ENCODE assay signal across 9 cellular contexts in genomic region chr9:133485531-133486260, GRCh38. TPM values are rescaled to one million over a fixed set of nuclear protein-coding genes. Genes with fewer than 3 reads are reported as not detected.
DNase-seq lines count a peak whose midpoint lies in the region; ATAC-seq and TF ChIP-seq lines count a peak whose summit lies in the region.
"Had no signal": no experiment of that assay in that cellular context is flagged by ENCODE, and none has a peak within 500 bp of the region (broad histone marks: within the 10 kb centered on the region; RNA-seq: fewer than 3 reads in every experiment).

No MANE protein-coding gene starts in this region.

- H3K27me3 Mint-ChIP-seq in activated T-helper 2 cell treated with anti-CD3 and anti-CD28 coated beads, Interferon-gamma antibody, Interleukin-2, Interleukin-4, amounts not matched to agents 10 μg/mL and 5 μg/mL and 100 μg/mL, durations not matched to agents 14 hours and 24 hours and 36 hours (ENCODE audit: low read depth) = peaks cover 5% of the 10 kb centered on the region
- H3K27me3 Mint-ChIP-seq in MCF 10A (ENCODE audit: insufficient read depth, unreplicated experiment) = peaks cover 10% of the 10 kb centered on the region

- no peak overlapping the region for H2BK15ac ChIP-seq in IMR-90 (ENCODE audit: low read depth, low read length)

- no peak overlapping the region for H2BK120ac ChIP-seq in IMR-90 (ENCODE audit: low read depth, low read length)

- H3K4me3 ChIP-seq in IMR-90 (ENCODE audit: insufficient read depth, low read depth, low read length) (no peak overlapping the region), psoas muscle (no peak overlapping the region)

- no peak overlapping the region for H3K18ac ChIP-seq in IMR-90 (ENCODE audit: low read depth, low read length)

- H4K5ac ChIP-seq in IMR-90 (ENCODE audit: low read depth, low read length) = no peak overlapping the region

- TF ChIP-seq POLR2A in IMR-90 (IDR thresholded peaks at IDR 0.05; ENCODE audit: low read depth, low read length) = no peak

- intact Hi-C loops in IMR-90 (cut with micrococcal nuclease) = loop anchor here (1.0 to 2.0 kb wide), 3 partner anchors 79 to 463 kb away; partner anchors contain the start of genes SURF1 and SURF2
- intact Hi-C loops in activated T-helper 2 cell treated with anti-CD3 and anti-CD28 coated beads, Interferon-gamma antibody, Interleukin-2, Interleukin-4, amounts not matched to agents 10 μg/mL and 5 μg/mL and 100 μg/mL, durations not matched to agents 14 hours and 24 hours and 36 hours (cut with micrococcal nuclease) = loop anchor here (1.0 to 5.0 kb wide), 3 partner anchors 78 to 299 kb away; partner anchors contain the start of genes SURF1 and SURF2
- intact Hi-C loops in psoas muscle (cut with DNase I) = loop anchor here (1.0 to 5.0 kb wide), 6 partner anchors 78 to 305 kb away; partner anchors contain the start of genes SURF1 (in 1 of the 2) and SURF2 (in 1 of the 2)
- intact Hi-C loops in MCF 10A (cut with micrococcal nuclease) = loop anchor here (1.0 kb wide), 3 partner anchors 78 to 463 kb away; no protein-coding TSS in a partner anchor

- H3K4me2 ChIP-seq in IMR-90 (ENCODE audit: low read depth, low read length) = no peak overlapping the region

- no peak for TF ChIP-seq CTCF in IMR-90 (conservative IDR thresholded peaks at IDR 0.05; ENCODE audit: low read depth, low read length)
- TF ChIP-seq CTCF in psoas muscle (IDR thresholded peaks at IDR 0.05) = no peak
- TF ChIP-seq CTCF in MCF 10A (IDR thresholded peaks at IDR 0.05; ENCODE audit: unreplicated experiment) = no peak

- ATAC-seq in IMR-90 (ENCODE audit: low read depth) = peak; percentile 4; the same call in 1 of the 2 replicates
- peak in 3 of 4 donors; percentile 7 to 23 (median 20) for ATAC-seq in psoas muscle
- no peak for ATAC-seq in HG02852 (IDR thresholded peaks at IDR 0.05; ENCODE audit: unreplicated experiment)

- H3K14ac ChIP-seq in IMR-90 (replicated peaks; ENCODE audit: low read depth, low read length) = no peak overlapping the region

- peak overlapping the region; percentile 66 for H2AFZ ChIP-seq in IMR-90 (replicated peaks; ENCODE audit: low read length, poor library complexity)

- DNase-seq in SKM-1 treated with dmso at 0.1 percent for 144 hours (lab: John Stamatoyannopoulos, UW; ENCODE audit: unreplicated experiment) (peak; percentile 49), SKM-1 (lab: John Stamatoyannopoulos, UW; ENCODE audit: unreplicated experiment) (no peak), IMR-90 (no peak), psoas muscle (peak in 1 of 2 donors; percentile 46), MCF 10A (ENCODE audit: unreplicated experiment) (no peak), NCI-H1417 (lab: John Stamatoyannopoulos, UW) (no peak)
- DNase-seq in activated T-helper 2 cell treated with anti-CD3 and anti-CD28 coated beads, Interferon-gamma antibody, Interleukin-2, Interleukin-4, amounts not matched to agents 10 μg/mL and 5 μg/mL and 100 μg/mL, durations not matched to agents 14 hours and 24 hours and 36 hours (ENCODE audit: low spot score) = no peak

- no peak overlapping the region for H3K56ac ChIP-seq in IMR-90 (ENCODE audit: extremely low read depth, insufficient read depth, low read length)

- dilution Hi-C loops in IMR-90 (cut with HindIII; ENCODE audit: low sequenced_read_pairs, unreplicated experiment) = no loop called here

- WGBS in IMR-90 (ENCODE audit: extremely low coverage in 2 of 2, insufficient read length in 1 of 2), 2 experiments = 69% methylated on average over 8 of the region's 25 CpGs; no CpG with 5 or more reads in 1 of the 2 experiments
- 57 to 69% (median 63%) methylated on average over 25 of the region's 25 CpGs for WGBS in psoas muscle, 3 donors

- H3K36me3 Mint-ChIP-seq in activated T-helper 2 cell treated with anti-CD3 and anti-CD28 coated beads, Interferon-gamma antibody, Interleukin-2, Interleukin-4, amounts not matched to agents 10 μg/mL and 5 μg/mL and 100 μg/mL, durations not matched to agents 14 hours and 24 hours and 36 hours (ENCODE audit: low read depth) = no peaks in the 10 kb centered on the region
- no peaks in the 10 kb centered on the region for H3K36me3 Mint-ChIP-seq in MCF 10A (ENCODE audit: insufficient read depth, unreplicated experiment)

- no peak overlapping the region for H2BK20ac ChIP-seq in IMR-90 (ENCODE audit: low read depth, low read length)

- no peak overlapping the region for H2BK5ac ChIP-seq in IMR-90 (ENCODE audit: low read depth, low read length, poor library complexity, severe bottlenecking)

- H4K8ac ChIP-seq in IMR-90 (ENCODE audit: low read depth in 2 of 2, low read length in 2 of 2) = no peak overlapping the region

- H3K27me3 ChIP-seq in IMR-90 (ENCODE audit: control insufficient read depth, insufficient read depth, low read length) (peaks cover 7% of the 10 kb centered on the region; the same call in 1 of the 2 replicates), psoas muscle (ENCODE audit: insufficient read depth in 3 of 3, low read length in 2 of 3) (peaks cover 0 to 7% (median 0%) of the 10 kb centered on the region in 3 donors)
- H3K27me3 ChIP-seq: dorsolateral prefrontal cortex had no signal

- 0 out of 2 replicates have a peak, but pooled peaks cover 5% of the 10 kb centered on the region for H4K20me1 ChIP-seq in IMR-90 (ENCODE audit: insufficient read depth, low read length)

- H3K27ac ChIP-seq in IMR-90 (ENCODE audit: insufficient read depth, low read length) (no peak overlapping the region), psoas muscle (no peak overlapping the region)

- H3K4me1 Mint-ChIP-seq in activated T-helper 2 cell treated with anti-CD3 and anti-CD28 coated beads, Interferon-gamma antibody, Interleukin-2, Interleukin-4, amounts not matched to agents 10 μg/mL and 5 μg/mL and 100 μg/mL, durations not matched to agents 14 hours and 24 hours and 36 hours (ENCODE audit: low read depth) = peaks cover 2% of the 10 kb centered on the region
- H3K4me1 Mint-ChIP-seq in MCF 10A (ENCODE audit: insufficient read depth, unreplicated experiment) = no peaks in the 10 kb centered on the region

- no peak overlapping the region for H3K9ac ChIP-seq in IMR-90 (ENCODE audit: low read depth, low read length)

- H3K9me3 ChIP-seq in IMR-90 (ENCODE audit: control insufficient read depth, insufficient read depth, low read length) = no peaks in the 10 kb centered on the region
- H3K9me3 ChIP-seq in psoas muscle = no peaks in the 10 kb centered on the region

- H3K36me3 ChIP-seq in IMR-90 (ENCODE audit: control insufficient read depth, insufficient read depth, low read length) (no peaks in the 10 kb centered on the region), psoas muscle (ENCODE audit: insufficient read depth in 1 of 2, low read depth in 1 of 2) (no peaks in the 10 kb centered on the region)

- H2AK5ac ChIP-seq in IMR-90 (ENCODE audit: low read depth, low read length) = no peak overlapping the region

- H4K91ac ChIP-seq in IMR-90 (ENCODE audit: insufficient read depth, low read depth, low read length) = no peak overlapping the region

- H3K79me1 ChIP-seq in IMR-90 (ENCODE audit: low read depth in 1 of 2, low read length in 2 of 2) = no peaks in the 10 kb centered on the region

- peak overlapping the region; percentile 21 for H3K4me3 Mint-ChIP-seq in activated T-helper 2 cell treated with anti-CD3 and anti-CD28 coated beads, Interferon-gamma antibody, Interleukin-2, Interleukin-4, amounts not matched to agents 10 μg/mL and 5 μg/mL and 100 μg/mL, durations not matched to agents 14 hours and 24 hours and 36 hours (ENCODE audit: low read depth)
- H3K4me3 Mint-ChIP-seq in MCF 10A (ENCODE audit: unreplicated experiment) = no peak overlapping the region

- POLR2A ChIA-PET in IMR-90 (lab: Charles Lee; ENCODE audit: unreplicated experiment) = no interaction called here
- POLR2A ChIA-PET in MCF 10A (lab: Yijun Ruan, JAX) = no interaction called here

- H3K23ac ChIP-seq in IMR-90 (ENCODE audit: low read depth, low read length) = no peak overlapping the region

- no peak overlapping the region for H3K4ac ChIP-seq in IMR-90 (ENCODE audit: low read depth, low read length)

- no peak overlapping the region for H2AK9ac ChIP-seq in IMR-90 (replicated peaks; ENCODE audit: low read depth, low read length, poor library complexity)

- no peak for TF ChIP-seq RAD21 in IMR-90 (IDR thresholded peaks at IDR 0.05; ENCODE audit: low read length)

- BruUV-seq in IMR-90 (replicated peaks; lab: Mats Ljungman, UMichigan) = no TSS peak
- no TSS peak for BruUV-seq in MCF 10A (replicated peaks; lab: Mats Ljungman, UMichigan)

- CTCF ChIA-PET in IMR-90 (lab: Yijun Ruan, JAX) = interaction anchor here (0.6 to 0.8 kb wide), 2 partner anchors 69 to 928 kb away, joined by 3 read pairs; no protein-coding TSS in a partner anchor
- CTCF ChIA-PET in MCF 10A (lab: Yijun Ruan, JAX) = interaction anchor here (0.7 to 1.8 kb wide), 12 partner anchors 11 to 1727 kb away, joined by 3 to 16 read pairs (median 4); no protein-coding TSS in a partner anchor

- no peak overlapping the region for H3K27ac Mint-ChIP-seq in activated T-helper 2 cell treated with anti-CD3 and anti-CD28 coated beads, Interferon-gamma antibody, Interleukin-2, Interleukin-4, amounts not matched to agents 10 μg/mL and 5 μg/mL and 100 μg/mL, durations not matched to agents 14 hours and 24 hours and 36 hours
- H3K27ac Mint-ChIP-seq in MCF 10A (ENCODE audit: low read depth, unreplicated experiment) = no peak overlapping the region

- in situ Hi-C loops in IMR-90 (cut with MboI; ENCODE audit: low sequenced_read_pairs) = loop anchor here (10.0 to 25.0 kb wide), 2 partner anchors 81 to 448 kb away; partner anchors contain the start of gene GTF3C5

- no peaks in the 10 kb centered on the region; the same call in 1 of the 2 replicates for H3K9me1 ChIP-seq in IMR-90 (ENCODE audit: insufficient read depth, low read length)

- no peaks in the 10 kb centered on the region for H3K9me3 Mint-ChIP-seq in activated T-helper 2 cell treated with anti-CD3 and anti-CD28 coated beads, Interferon-gamma antibody, Interleukin-2, Interleukin-4, amounts not matched to agents 10 μg/mL and 5 μg/mL and 100 μg/mL, durations not matched to agents 14 hours and 24 hours and 36 hours
- no peaks in the 10 kb centered on the region for H3K9me3 Mint-ChIP-seq in MCF 10A (ENCODE audit: unreplicated experiment)

- H3K4me1 ChIP-seq in IMR-90 (ENCODE audit: control insufficient read depth, insufficient read depth, low read length) = peaks cover 2% of the 10 kb centered on the region; the same call in 1 of the 2 replicates
- no peaks in the 10 kb centered on the region for H3K4me1 ChIP-seq in psoas muscle

RNA-seq across cellular contexts. Expression of gene SLC2A6, which starts 6.8 kb away (rescaled TPM):
- 2.9 and 3.1 TPM in 2 replicates for total RNA-seq in IMR-90 (2012; rRNA removed)
- polyA plus RNA-seq in IMR-90 (2012; rRNA removed) = 8.5 and 9.3 TPM in 2 replicates
- 3.0 and 11.7 TPM in 2 replicates for polyA plus RNA-seq in IMR-90 (2012; cell fraction: cytosol; rRNA removed)
- 8.5 and 22.8 TPM in 2 replicates for polyA plus RNA-seq in IMR-90 (2012; cell fraction: nucleus; rRNA removed; ENCODE audit: low replicate concordance)
- 6.1 and 6.5 TPM in 2 replicates for total RNA-seq in activated T-helper 2 cell treated with anti-CD3 and anti-CD28 coated beads, Interferon-gamma antibody, Interleukin-2, Interleukin-4, amounts not matched to agents 10 μg/mL and 5 μg/mL and 100 μg/mL, durations not matched to agents 14 hours and 24 hours and 36 hours
- 1 to 10 TPM; 1.2 to 2.7 (median 1.7) TPM for total RNA-seq in psoas muscle
- polyA plus RNA-seq in psoas muscle = 1 to 10 TPM; 1.3 to 2.2 (median 1.8) TPM
- 0.32 and 0.42 TPM in 2 replicates for total RNA-seq in MCF 10A (2022)

RNA-seq across cellular contexts. Expression of gene CACFD1, which starts 25.9 kb away (rescaled TPM):
- total RNA-seq in IMR-90 (2012; rRNA removed) (1.9 and 2.0 TPM in 2 replicates), psoas muscle (1 to 10 TPM; 2.8 to 9.4 (median 7.2) TPM), MCF 10A (2022) (1.5 and 3.4 TPM in 2 replicates)
- polyA plus RNA-seq in IMR-90 (2012; rRNA removed) (5.9 and 6.6 TPM in 2 replicates), psoas muscle (1 to 10 TPM; 4.4 to 7.4 (median 5.6) TPM)
- polyA plus RNA-seq in IMR-90 (2012; cell fraction: cytosol; rRNA removed) = 7.2 and 9.9 TPM in 2 replicates
- polyA plus RNA-seq in IMR-90 (2012; cell fraction: nucleus; rRNA removed; ENCODE audit: low replicate concordance) = 10.0 and 21.9 TPM in 2 replicates
- 0.46 TPM in 2 replicates for total RNA-seq in activated T-helper 2 cell treated with anti-CD3 and anti-CD28 coated beads, Interferon-gamma antibody, Interleukin-2, Interleukin-4, amounts not matched to agents 10 μg/mL and 5 μg/mL and 100 μg/mL, durations not matched to agents 14 hours and 24 hours and 36 hours

RNA-seq across cellular contexts. Expression of gene MYMK, which starts 39.1 kb away (rescaled TPM):
- not detected in 2 replicates for total RNA-seq in IMR-90 (2012; rRNA removed)
- not detected in 2 replicates for polyA plus RNA-seq in IMR-90 (2012; rRNA removed)
- polyA plus RNA-seq in IMR-90 (2012; cell fraction: cytosol; rRNA removed) = not detected in 2 replicates
- polyA plus RNA-seq in IMR-90 (2012; cell fraction: nucleus; rRNA removed; ENCODE audit: low replicate concordance) = not detected in 2 replicates
- not detected in 2 replicates for total RNA-seq in activated T-helper 2 cell treated with anti-CD3 and anti-CD28 coated beads, Interferon-gamma antibody, Interleukin-2, Interleukin-4, amounts not matched to agents 10 μg/mL and 5 μg/mL and 100 μg/mL, durations not matched to agents 14 hours and 24 hours and 36 hours
- 1 to 10 TPM in 1 of 4 donors, under 1 TPM in 1, not detected in 2; 0.44 to 4.5 TPM for total RNA-seq in psoas muscle
- polyA plus RNA-seq in psoas muscle = under 1 TPM in 2 of 3 donors, not detected in 1; 0.05 to 0.60 TPM
- not detected in 2 replicates for total RNA-seq in MCF 10A (2022)

RNA-seq across cellular contexts. Expression of gene ADAMTSL2, which starts 48.8 kb away (rescaled TPM):
- total RNA-seq in IMR-90 (2012; rRNA removed) (not detected in 2 replicates), psoas muscle (1 to 10 TPM in 2 of 4 donors, under 1 TPM in 2; 0.34 to 5.4 (median 2.4) TPM), MCF 10A (2022) (not detected in 2 replicates)
- polyA plus RNA-seq in IMR-90 (2012; rRNA removed) (not detected in 2 replicates), psoas muscle (under 1 TPM; 0.21 to 0.75 (median 0.29) TPM)
- polyA plus RNA-seq in IMR-90 (2012; cell fraction: cytosol; rRNA removed) = 0.02 TPM in 1 of 2 replicates, not detected in the other
- polyA plus RNA-seq in IMR-90 (2012; cell fraction: nucleus; rRNA removed; ENCODE audit: low replicate concordance) = 0.04 TPM in 1 of 2 replicates, not detected in the other
- not detected in 2 replicates for total RNA-seq in activated T-helper 2 cell treated with anti-CD3 and anti-CD28 coated beads, Interferon-gamma antibody, Interleukin-2, Interleukin-4, amounts not matched to agents 10 μg/mL and 5 μg/mL and 100 μg/mL, durations not matched to agents 14 hours and 24 hours and 36 hours
